Comparison of ENCODE assay signal across 28 cellular contexts in genomic region chrX:72236841-72237240, GRCh38. TPM values are rescaled to one million over a fixed set of nuclear protein-coding genes. Genes with fewer than 3 reads are reported as not detected.
DNase-seq lines count a peak whose midpoint lies in the region; ATAC-seq and TF ChIP-seq lines count a peak whose summit lies in the region.
"Had no signal": no experiment of that assay in that cellular context is flagged by ENCODE, and none has a peak within 500 bp of the region (broad histone marks: within the 10 kb centered on the region; RNA-seq: fewer than 3 reads in every experiment).

No MANE protein-coding gene starts in this region.

- CTCF ChIA-PET in activated naive CD4-positive, alpha-beta T cell treated with anti-CD3 and anti-CD28 coated beads, Interleukin-2, amount 10 ng/mL, durations not matched to agents 7 days and 5 days (lab: Charles Lee), result no interaction called here

- H3K23ac ChIP-seq in H9 (ENCODE audit: insufficient read length, low read depth, low read length), result no peak overlapping the region

- H3K27me3 ChIP-seq in H9 (ENCODE audit: insufficient read depth, low read length) (no peaks in the 10 kb centered on the region), osteoblast (ENCODE audit: insufficient read depth, low read length) (peaks cover 7% of the 10 kb centered on the region), Karpas-422 (ENCODE audit: low read length) (no peaks in the 10 kb centered on the region)
- H3K27me3 ChIP-seq: BLaER1 treated with 17β-estradiol and CSF1 and Interleukin-3, amounts not matched to agents 10 nM and 100 nM; esophagus muscularis mucosa; foreskin keratinocyte; heart right ventricle; thyroid gland; vagina had no signal

- peaks cover 18% of the 10 kb centered on the region for H3K4me1 Mint-ChIP-seq in activated naive CD4-positive, alpha-beta T cell treated with anti-CD3 and anti-CD28 coated beads, Interleukin-2, amount 10 ng/mL, durations not matched to agents 7 days and 5 days
- peaks cover 0 to 6% of the 10 kb centered on the region in 2 experiments; a peak in 2 of 4 replicates for H3K4me1 Mint-ChIP-seq in H9
- H3K4me1 Mint-ChIP-seq in activated T-helper 17 cell treated with anti-CD3 and anti-CD28 coated beads, Interleukin-2, amount 50 U/mL, for 72 hours, result no peaks in the 10 kb centered on the region

- H2BK5ac ChIP-seq in H9 (ENCODE audit: insufficient read length, low read length), result no peak overlapping the region

- H3K36me3 ChIP-seq in osteoblast (ENCODE audit: insufficient read depth, low read length) (no peaks in the 10 kb centered on the region), Karpas-422 (ENCODE audit: insufficient read depth, low read length) (0 out of 2 replicates have a peak, but pooled peaks cover 5% of the 10 kb centered on the region)
- H3K36me3 ChIP-seq: esophagus muscularis mucosa, heart right ventricle, thyroid gland, vagina had no signal

- H4K91ac ChIP-seq in H9 (ENCODE audit: insufficient read length, low read depth, low read length), result no peak overlapping the region

- TF ChIP-seq CTCF in H9 (conservative IDR thresholded peaks at IDR 0.05) (no peak), osteoblast (IDR thresholded peaks at IDR 0.05; ENCODE audit: extremely low read depth, low read depth, low read length) (no peak)

- H4K20me1 ChIP-seq in H9 (ENCODE audit: control insufficient read depth, insufficient read depth, insufficient read length), result no peaks in the 10 kb centered on the region
- H4K20me1 ChIP-seq in osteoblast (ENCODE audit: insufficient read depth, low read length), result peaks cover 3% of the 10 kb centered on the region
- H4K20me1 ChIP-seq in Karpas-422 (ENCODE audit: insufficient read depth, low read depth, low read length), result no peaks in the 10 kb centered on the region
- H4K20me1 ChIP-seq: BLaER1 treated with 17β-estradiol and CSF1 and Interleukin-3, amounts not matched to agents 10 nM and 100 nM had no signal

- peaks cover 12% of the 10 kb centered on the region for H3K36me3 Mint-ChIP-seq in activated naive CD4-positive, alpha-beta T cell treated with anti-CD3 and anti-CD28 coated beads, Interleukin-2, amount 10 ng/mL, durations not matched to agents 7 days and 5 days
- H3K36me3 Mint-ChIP-seq in activated naive CD4-positive, alpha-beta T cell treated with anti-CD3 and anti-CD28 coated beads, Interleukin-2, amount 50 U/mL, for 72 hours, result peaks cover 10 to 11% of the 10 kb centered on the region in 2 donors
- peaks cover 34 to 50% (median 44%) of the 10 kb centered on the region in 3 experiments for H3K36me3 Mint-ChIP-seq in H9 (ENCODE audit: insufficient read depth in 1 of 3, low read depth in 3 of 3)
- H3K36me3 Mint-ChIP-seq in activated T-helper 17 cell treated with anti-CD3 and anti-CD28 coated beads, Interleukin-2, amount 50 U/mL, for 72 hours (ENCODE audit: low read depth), result no peaks in the 10 kb centered on the region

- H3K4me3 ChIP-seq in osteoblast (ENCODE audit: insufficient read depth, low read length) (no peak overlapping the region), Karpas-422 (ENCODE audit: low read length) (no peak overlapping the region)
- H3K4me3 ChIP-seq: BLaER1 treated with 17β-estradiol and CSF1 and Interleukin-3, amounts not matched to agents 10 nM and 100 nM; esophagus muscularis mucosa; heart right ventricle; thyroid gland; vagina had no signal

- H3K14ac ChIP-seq in H9 (ENCODE audit: insufficient read depth, low read length), result no peak overlapping the region

- no peak overlapping the region for H3T11ph ChIP-seq in H9 (ENCODE audit: low read length)

- no peaks in the 10 kb centered on the region for H3K27me3 Mint-ChIP-seq in activated naive CD4-positive, alpha-beta T cell treated with anti-CD3 and anti-CD28 coated beads, Interleukin-2, amount 10 ng/mL, durations not matched to agents 7 days and 5 days
- H3K27me3 Mint-ChIP-seq in H9 (ENCODE audit: low read depth), result no peaks in the 10 kb centered on the region; the same call in 1 of the 2 replicates
- no peaks in the 10 kb centered on the region for H3K27me3 Mint-ChIP-seq in activated T-helper 17 cell treated with anti-CD3 and anti-CD28 coated beads, Interleukin-2, amount 50 U/mL, for 72 hours

- peak overlapping the region; percentile 7 for H3K4me3 Mint-ChIP-seq in activated naive CD4-positive, alpha-beta T cell treated with anti-CD3 and anti-CD28 coated beads, Interleukin-2, amount 10 ng/mL, durations not matched to agents 7 days and 5 days
- peak overlapping the region; percentile 7 to 17; a peak in 1 of 5 replicates for H3K4me3 Mint-ChIP-seq in H9
- H3K4me3 Mint-ChIP-seq in activated T-helper 17 cell treated with anti-CD3 and anti-CD28 coated beads, Interleukin-2, amount 50 U/mL, for 72 hours, result peak overlapping the region; percentile 80
- H3K4me3 Mint-ChIP-seq: activated T-cell treated with anti-CD3 and anti-CD28 coated beads, Interleukin-2, amount 50 U/mL, for 4 hours had no signal

- H3K79me2 ChIP-seq in H9 (ENCODE audit: insufficient read depth, low read length) (peaks cover 4% of the 10 kb centered on the region; the same call in 1 of the 2 replicates), osteoblast (ENCODE audit: insufficient read depth, low read length) (peaks cover 25% of the 10 kb centered on the region), Karpas-422 (ENCODE audit: low read length) (peaks cover 46% of the 10 kb centered on the region)

- H3K27ac Mint-ChIP-seq in activated naive CD4-positive, alpha-beta T cell treated with anti-CD3 and anti-CD28 coated beads, Interleukin-2, amount 10 ng/mL, durations not matched to agents 7 days and 5 days, result no peak overlapping the region
- no peak overlapping the region for H3K27ac Mint-ChIP-seq in activated naive CD4-positive, alpha-beta T cell treated with anti-CD3 and anti-CD28 coated beads, Interleukin-2, amount 50 U/mL, for 72 hours
- no peak overlapping the region for H3K27ac Mint-ChIP-seq in H9
- H3K27ac Mint-ChIP-seq in activated T-helper 17 cell treated with anti-CD3 and anti-CD28 coated beads, Interleukin-2, amount 50 U/mL, for 72 hours, result no peak overlapping the region
- H3K27ac Mint-ChIP-seq: brain had no signal

- H3K27ac ChIP-seq in H9 (ENCODE audit: insufficient read length, low read depth, low read length), result no peak overlapping the region
- H3K27ac ChIP-seq in osteoblast (ENCODE audit: low read depth, low read length), result peak overlapping the region; percentile 1
- no peak overlapping the region for H3K27ac ChIP-seq in Karpas-422 (ENCODE audit: low read length)
- H3K27ac ChIP-seq: BLaER1 treated with 17β-estradiol and CSF1 and Interleukin-3, amounts not matched to agents 10 nM and 100 nM; esophagus muscularis mucosa; foreskin keratinocyte; heart right ventricle; thyroid gland; vagina had no signal

- no peak overlapping the region for H3K18ac ChIP-seq in H9 (ENCODE audit: insufficient read length, low read depth, low read length)

- ATAC-seq in activated naive CD4-positive, alpha-beta T cell treated with anti-CD3 and anti-CD28 coated beads, Interleukin-2, amount 50 U/mL, for 72 hours, result no peak
- no peak for ATAC-seq in activated T-helper 17 cell treated with anti-CD3 and anti-CD28 coated beads, Interleukin-2, amount 50 U/mL, for 72 hours (replicated peaks)
- ATAC-seq: activated T-cell treated with anti-CD3 and anti-CD28 coated beads, Interleukin-2, amount 50 U/mL, for 4 hours; foreskin keratinocyte; heart right ventricle had no signal

- H2BK120ac ChIP-seq in H9 (ENCODE audit: low read depth, low read length, poor library complexity, severe bottlenecking), result no peak overlapping the region

- H2BK20ac ChIP-seq in H9 (ENCODE audit: low read depth, low read length, poor library complexity, severe bottlenecking), result no peak overlapping the region

- no peak overlapping the region for H2BK12ac ChIP-seq in H9 (ENCODE audit: insufficient read length, low read depth, low read length)

- DNase-seq in activated naive CD4-positive, alpha-beta T cell treated with anti-CD3 and anti-CD28 coated beads, Interleukin-2, amount 10 ng/mL, durations not matched to agents 7 days and 5 days, result no peak
- DNase-seq in activated naive CD4-positive, alpha-beta T cell treated with anti-CD3 and anti-CD28 coated beads, Interleukin-2, amount 50 U/mL, for 72 hours (ENCODE audit: low spot score in 2 of 2), result no peak
- DNase-seq in H9 (no peak), osteoblast (ENCODE audit: insufficient read length, low spot score, missing footprints) (peak; percentile 66), Karpas-422 (no peak), NCI-H146 treated with DMSO at 0.1 percent for 48 hours (lab: John Stamatoyannopoulos, UW; ENCODE audit: unreplicated experiment) (no peak), T1000 (lab: John Stamatoyannopoulos, UW) (no peak)
- DNase-seq: activated naive CD4-positive, alpha-beta T cell; activated T-cell treated with anti-CD3 and anti-CD28 coated beads, Interleukin-2, amount 50 U/mL, for 4 hours; cerebellar nuclear complex; dermis blood vessel endothelial cell; foreskin keratinocyte; GF-D8; heart right ventricle; kidney; NCI-H1105; NCI-H1930; NCI-H510A treated with DMSO at 0.1 percent for 48 hours; OCI-M1; SK-N-SH; stimulated activated CD4-positive, alpha-beta T cell treated with anti-CD3 and anti-CD28 coated beads, Interleukin-4, amount 100 ng/mL, for 24 hours; thyroid gland had no signal

- H3K4ac ChIP-seq in H9 (ENCODE audit: low read depth, low read length), result no peak overlapping the region

- H2AK5ac ChIP-seq in H9 (ENCODE audit: insufficient read length, low read length), result no peak overlapping the region

- H3K4me1 ChIP-seq in H9 (ENCODE audit: insufficient read depth, low read length), result no peaks in the 10 kb centered on the region
- H3K4me1 ChIP-seq in osteoblast (ENCODE audit: insufficient read depth, low read length), result no peaks in the 10 kb centered on the region
- peaks cover 7% of the 10 kb centered on the region for H3K4me1 ChIP-seq in Karpas-422 (ENCODE audit: low read length)
- H3K4me1 ChIP-seq: foreskin keratinocyte, thyroid gland, vagina had no signal

- no peak overlapping the region for H4K5ac ChIP-seq in H9 (ENCODE audit: insufficient read length, low read depth, low read length)

- H3K79me1 ChIP-seq in H9 (ENCODE audit: insufficient read depth, low read depth, low read length, poor library complexity, severe bottlenecking), result no peaks in the 10 kb centered on the region

- H3K9me3 ChIP-seq in H9 (ENCODE audit: control insufficient read depth, low read depth, low read length) (peaks cover under 1% of the 10 kb centered on the region), osteoblast (ENCODE audit: low read depth, low read length) (no peaks in the 10 kb centered on the region), Karpas-422 (ENCODE audit: low read length) (no peaks in the 10 kb centered on the region)
- H3K9me3 ChIP-seq: esophagus muscularis mucosa, heart right ventricle, SK-N-SH, thyroid gland, vagina had no signal

- H3K23me2 ChIP-seq in H9 (ENCODE audit: insufficient read length, low read depth, low read length, poor library complexity, severe bottlenecking), result peaks cover 3% of the 10 kb centered on the region

- H3K56ac ChIP-seq in H9 (ENCODE audit: insufficient read length, low read depth, low read length), result no peak overlapping the region

- H3K9me3 Mint-ChIP-seq in activated naive CD4-positive, alpha-beta T cell treated with anti-CD3 and anti-CD28 coated beads, Interleukin-2, amount 10 ng/mL, durations not matched to agents 7 days and 5 days, result no peaks in the 10 kb centered on the region
- no peaks in the 10 kb centered on the region for H3K9me3 Mint-ChIP-seq in activated naive CD4-positive, alpha-beta T cell treated with anti-CD3 and anti-CD28 coated beads, Interleukin-2, amount 50 U/mL, for 72 hours
- H3K9me3 Mint-ChIP-seq in H9, result peaks cover 64 to 75% of the 10 kb centered on the region in 2 experiments
- H3K9me3 Mint-ChIP-seq in activated T-helper 17 cell treated with anti-CD3 and anti-CD28 coated beads, Interleukin-2, amount 50 U/mL, for 72 hours, result no peaks in the 10 kb centered on the region
- H3K9me3 Mint-ChIP-seq: activated T-cell treated with anti-CD3 and anti-CD28 coated beads, Interleukin-2, amount 50 U/mL, for 4 hours had no signal

- no peak overlapping the region for H2AFZ ChIP-seq in H9 (ENCODE audit: low read length)
- no peak overlapping the region for H2AFZ ChIP-seq in osteoblast (ENCODE audit: low read length)
- H2AFZ ChIP-seq in Karpas-422 (ENCODE audit: low read length), result no peak overlapping the region

- no peaks in the 10 kb centered on the region for H3K9me2 ChIP-seq in Karpas-422 (replicated peaks; ENCODE audit: insufficient read depth, low read length)
- H3K9me2 ChIP-seq: SK-N-SH had no signal

- H3K4me2 ChIP-seq in H9 (ENCODE audit: insufficient read depth, insufficient read length, low read length) (no peak overlapping the region), osteoblast (ENCODE audit: insufficient read depth, low read length) (no peak overlapping the region), Karpas-422 (ENCODE audit: low read depth, low read length, poor library complexity, severe bottlenecking) (no peak overlapping the region)
- H3K4me2 ChIP-seq: SK-N-SH had no signal

- no peak overlapping the region for H2BK15ac ChIP-seq in H9 (ENCODE audit: low read depth, low read length)

- no peak overlapping the region for H4K8ac ChIP-seq in H9 (replicated peaks; ENCODE audit: insufficient read length, low read depth, low read length)

- no peak overlapping the region for H3K9ac ChIP-seq in H9 (ENCODE audit: extremely low read depth, insufficient read length, low read length)
- H3K9ac ChIP-seq in Karpas-422 (ENCODE audit: low read length), result no peak overlapping the region
- H3K9ac ChIP-seq: BLaER1 treated with 17β-estradiol and CSF1 and Interleukin-3, amounts not matched to agents 10 nM and 100 nM; SK-N-SH had no signal

- WGBS in H9 (ENCODE audit: extremely low coverage, insufficient read length, low lambda C conversion rate), result no CpG with 5 or more reads among the region's 4 CpGs

RNA-seq across cellular contexts. Expression of gene ERCC6L, which starts 2.0 kb away (rescaled TPM):
- total RNA-seq in activated naive CD4-positive, alpha-beta T cell treated with anti-CD3 and anti-CD28 coated beads, Interleukin-2, amount 50 U/mL, for 72 hours, result 10 to 100 TPM; 12.6 to 21.8 TPM
- total RNA-seq in H9 (2021), result 18.1 and 19.7 TPM in 2 replicates
- total RNA-seq in activated T-helper 17 cell treated with anti-CD3 and anti-CD28 coated beads, Interleukin-2, amount 50 U/mL, for 72 hours, result 10 to 100 TPM; 13.2 to 16.1 TPM
- total RNA-seq in osteoblast, result 0.59 and 0.72 TPM in 2 replicates
- total RNA-seq in Karpas-422 (2014; rRNA removed; shearing (Covaris generic); ENCODE audit: low replicate concordance), result 3.0 and 5.9 TPM in 2 replicates
- total RNA-seq: mesenteric fat pad had no signal

RNA-seq across cellular contexts. Expression of gene RPS4X, which starts 40.2 kb away (rescaled TPM):
- total RNA-seq in activated naive CD4-positive, alpha-beta T cell treated with anti-CD3 and anti-CD28 coated beads, Interleukin-2, amount 50 U/mL, for 72 hours, result 1,000 to 10,000 TPM; 1,263 to 1,366 TPM
- total RNA-seq in H9 (2021) (1,588 and 1,597 TPM in 2 replicates), osteoblast (487 and 926 TPM in 2 replicates)
- 1,000 to 10,000 TPM; 1,150 to 1,442 TPM for total RNA-seq in activated T-helper 17 cell treated with anti-CD3 and anti-CD28 coated beads, Interleukin-2, amount 50 U/mL, for 72 hours
- 1,619 and 1,990 TPM in 2 replicates for total RNA-seq in Karpas-422 (2014; rRNA removed; shearing (Covaris generic); ENCODE audit: low replicate concordance)

RNA-seq across cellular contexts. Expression of gene PIN4, which starts 55.3 kb away (rescaled TPM):
- total RNA-seq in activated naive CD4-positive, alpha-beta T cell treated with anti-CD3 and anti-CD28 coated beads, Interleukin-2, amount 50 U/mL, for 72 hours, result 1 to 10 TPM; 3.1 to 4.9 TPM
- 15.6 and 16.3 TPM in 2 replicates for total RNA-seq in H9 (2021)
- total RNA-seq in activated T-helper 17 cell treated with anti-CD3 and anti-CD28 coated beads, Interleukin-2, amount 50 U/mL, for 72 hours, result 1 to 10 TPM; 4.4 to 4.5 TPM
- 10.6 and 13.8 TPM in 2 replicates for total RNA-seq in osteoblast
- 10.5 and 28.4 TPM in 2 replicates for total RNA-seq in Karpas-422 (2014; rRNA removed; shearing (Covaris generic); ENCODE audit: low replicate concordance)

Comparison
In these comparisons a context has a peak if more than half of its experiments do, and no peak if none do; other contexts are left out.
1. H3K4me3 Mint-ChIP-seq: peak in every context shown above with its lines; median percentile 80 in activated T-helper 17 cell treated with anti-CD3 and anti-CD28 coated beads, Interleukin-2, amount 50 U/mL, for 72 hours; 12 in H9; 7 in activated naive CD4-positive, alpha-beta T cell treated with anti-CD3 and anti-CD28 coated beads, Interleukin-2, amount 10 ng/mL, durations not matched to agents 7 days and 5 days.